8 cellular contexts compared by ENCODE assay signal in genomic region chr7:39948375-39948774, GRCh38. TPM values are rescaled to one million over a fixed set of nuclear protein-coding genes. Genes with fewer than 3 reads are reported as not detected.
A peak's percentile ranks its signal among the peaks of the same experiment; 100 is the strongest.
DNase-seq lines count a peak whose midpoint lies in the region; ATAC-seq and TF ChIP-seq lines count a peak whose summit lies in the region.

No MANE protein-coding gene starts in this region.

- no peaks in the 10 kb centered on the region for H3K27me3 ChIP-seq in muscle layer of duodenum (ENCODE audit: low read depth, low read length)

- POLR2A ChIA-PET in OCI-LY7 (lab: Charles Lee) = interaction anchor here (0.7 to 3.1 kb wide), 17 partner anchors 8 to 377 kb away, joined by 3 to 10 read pairs (median 4); partner anchors contain the start of gene MPLKIP

- H2AFZ ChIP-seq in OCI-LY7 (ENCODE audit: low read length) = peak overlapping the region; percentile 76; the same call in 1 of the 2 replicates

- H3K4me1 Mint-ChIP-seq in central memory CD8-positive, alpha-beta T cell = peaks cover 34% of the 10 kb centered on the region

- H3K79me2 ChIP-seq in OCI-LY7 (ENCODE audit: insufficient read depth, low read depth, low read length) = peaks cover 42% of the 10 kb centered on the region

- peak overlapping the region; percentile 82 for H3K4me2 ChIP-seq in OCI-LY7 (ENCODE audit: low read length)

- H3K36me3 Mint-ChIP-seq in central memory CD8-positive, alpha-beta T cell (ENCODE audit: insufficient read depth) = peaks cover 32% of the 10 kb centered on the region

- no peaks in the 10 kb centered on the region for H3K27me3 Mint-ChIP-seq in central memory CD8-positive, alpha-beta T cell

- no peaks in the 10 kb centered on the region for H3K9me3 Mint-ChIP-seq in central memory CD8-positive, alpha-beta T cell

- DNase-seq in Daoy (ENCODE audit: low read depth) (peak; percentile 27), OCI-LY7 (ENCODE audit: low spot score) (peak; percentile 45), HPDE6-E6E7 (ENCODE audit: extremely low spot score) (no peak)
- no peak for DNase-seq in central memory CD8-positive, alpha-beta T cell (ENCODE audit: low spot score in 2 of 2)

- ATAC-seq in central memory CD8-positive, alpha-beta T cell (replicated peaks; ENCODE audit: extremely low read depth, poor library complexity, severe bottlenecking) = no peak
- ATAC-seq in HG03135 (IDR thresholded peaks at IDR 0.05; ENCODE audit: unreplicated experiment) = no peak
- ATAC-seq in HG03521 (IDR thresholded peaks at IDR 0.05; ENCODE audit: unreplicated experiment) = no peak
- ATAC-seq in HG02970 (IDR thresholded peaks at IDR 0.05; ENCODE audit: low FRiP score, unreplicated experiment) = no peak

- H3K9me3 ChIP-seq in OCI-LY7 (ENCODE audit: low read length) = no peaks in the 10 kb centered on the region; the same call in 1 of the 2 replicates
- H3K9me3 ChIP-seq in muscle layer of duodenum (ENCODE audit: control insufficient read depth in 1 of 2, low read length in 2 of 2) = no peaks in the 10 kb centered on the region

- intact Hi-C loops in OCI-LY7 (cut with micrococcal nuclease; ENCODE audit: unreplicated experiment) = loop anchor here (2.0 to 5.0 kb wide), 3 partner anchors 52 to 326 kb away; partner anchors contain the start of gene RALA

- CTCF ChIA-PET in OCI-LY7 (lab: Charles Lee; ENCODE audit: unreplicated experiment) = no interaction called here

- H3K36me3 ChIP-seq in OCI-LY7 (ENCODE audit: insufficient read depth, low read length) = peaks cover 18% of the 10 kb centered on the region
- H3K36me3 ChIP-seq in muscle layer of duodenum (ENCODE audit: control insufficient read depth in 1 of 2, insufficient read depth in 2 of 2, low read length in 2 of 2) = peaks cover 0 to 8% of the 10 kb centered on the region in 2 donors

- peak overlapping the region; percentile 95 for H3K4me3 Mint-ChIP-seq in central memory CD8-positive, alpha-beta T cell

- peak overlapping the region; percentile 99 for H3K27ac Mint-ChIP-seq in central memory CD8-positive, alpha-beta T cell (ENCODE audit: low read depth)

- H3K27ac ChIP-seq in OCI-LY7 (ENCODE audit: low read depth, low read length, poor library complexity, severe bottlenecking) (peak overlapping the region; percentile 100), muscle layer of duodenum (ENCODE audit: low read length) (peak overlapping the region; percentile 98)

- H3K4me1 ChIP-seq in OCI-LY7 (ENCODE audit: insufficient read depth, low read length, poor library complexity, severe bottlenecking) (peaks cover 19% of the 10 kb centered on the region), muscle layer of duodenum (ENCODE audit: control insufficient read depth in 1 of 2, insufficient read depth in 2 of 2, low read length in 2 of 2) (peaks cover 3% of the 10 kb centered on the region in 2 donors)

- H3K4me3 ChIP-seq in OCI-LY7 (ENCODE audit: low read depth, low read length, poor library complexity, severe bottlenecking) = peak overlapping the region; percentile 97
- H3K4me3 ChIP-seq in muscle layer of duodenum (ENCODE audit: low read depth in 1 of 2, low read length in 2 of 2) = peak overlapping the region; percentile 90 to 92

- no TSS peak for BruUV-seq in OCI-LY7 (replicated peaks; lab: Mats Ljungman, UMichigan)

- 0 out of 2 replicates have a peak, but pooled peaks have one; percentile 35 for TF ChIP-seq CTCF in OCI-LY7 (conservative IDR thresholded peaks at IDR 0.05; ENCODE audit: low read length)

- H4K20me1 ChIP-seq in OCI-LY7 (ENCODE audit: insufficient read depth, low read length) = peaks cover 16% of the 10 kb centered on the region

- no peaks in the 10 kb centered on the region for H3K9me2 ChIP-seq in OCI-LY7 (ENCODE audit: insufficient read depth, low read length)

RNA-seq across cellular contexts. Expression of gene CDK13, which starts 1.7 kb away (rescaled TPM):
- 53.2 and 59.5 TPM in 2 replicates for total RNA-seq in Daoy (2014; rRNA removed; shearing (Covaris generic))
- 81.9 and 84.3 TPM in 2 replicates for total RNA-seq in OCI-LY7 (2014; rRNA removed; shearing (Covaris generic))
- 90.9 and 101 TPM in 2 replicates for total RNA-seq in OCI-LY7 (2022)

Comparison
In these comparisons a context has a peak if more than half of its experiments do, and no peak if none do; other contexts are left out.
1. DNase-seq: peak in Daoy (single experiment) and OCI-LY7 (single experiment); none in central memory CD8-positive, alpha-beta T cell (0 of 2) and HPDE6-E6E7 (single experiment).